In the genomic region with DNA sequence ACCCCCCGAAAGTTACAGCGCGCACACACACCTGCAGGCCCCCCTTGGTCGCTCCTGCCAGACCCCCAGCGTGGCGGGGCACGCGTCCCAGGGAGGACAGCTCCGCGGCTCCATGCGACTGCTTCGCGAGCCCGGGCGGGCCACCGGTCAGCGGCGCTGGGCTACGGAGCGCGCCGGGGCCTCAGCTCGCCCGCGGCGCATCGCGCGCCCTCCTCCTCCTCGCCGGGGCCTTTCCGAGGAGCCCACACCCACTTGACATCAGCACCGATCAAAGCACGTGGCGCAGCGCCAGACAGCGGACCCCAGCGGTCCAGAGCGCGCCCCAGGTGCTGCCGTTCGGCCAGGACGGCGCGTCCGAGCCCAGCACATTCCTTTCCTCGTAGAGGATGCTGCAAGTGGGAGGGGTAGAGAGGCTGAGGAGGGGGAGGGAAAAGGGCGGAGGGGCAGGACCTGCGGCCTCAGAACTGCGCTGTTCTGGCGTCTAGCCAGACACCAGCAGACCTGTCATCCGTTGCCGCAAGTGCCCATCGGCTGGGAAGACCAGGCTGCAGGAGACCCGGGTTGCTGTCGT, we compare ENCODE assay signal across 8 cellular contexts.
A peak's percentile ranks its signal among the peaks of the same experiment; 100 is the strongest.
DNase-seq lines count a peak whose midpoint lies in the region; ATAC-seq and TF ChIP-seq lines count a peak whose summit lies in the region.

No MANE protein-coding gene starts in this region.

- H3K4me1 Mint-ChIP-seq in GM23338 = peaks cover 38% of the 10 kb centered on the region

- peaks cover 32% of the 10 kb centered on the region for H4K20me1 ChIP-seq in GM23338 (replicated peaks; ENCODE audit: insufficient read depth)

- peaks cover 43% of the 10 kb centered on the region for H3K27me3 Mint-ChIP-seq in GM23338 (ENCODE audit: insufficient read depth, low read depth, poor library complexity)

- no peaks in the 10 kb centered on the region for H3K9me3 Mint-ChIP-seq in GM23338

- H3K79me2 ChIP-seq in GM23338 (replicated peaks; ENCODE audit: insufficient read depth) = no peaks in the 10 kb centered on the region

- H3K27ac ChIP-seq in GM23338 (ENCODE audit: low read depth) (no peak overlapping the region), mucosa of rectum (ENCODE audit: low read depth in 2 of 2, low read length in 2 of 2) (peak overlapping the region; percentile 93), aorta (ENCODE audit: low read depth in 1 of 2, low read length in 2 of 2) (no peak overlapping the region)

- H3K4me1 ChIP-seq in GM23338 (ENCODE audit: insufficient read depth) (peaks cover 37% of the 10 kb centered on the region), mucosa of rectum (ENCODE audit: control insufficient read depth in 2 of 2, insufficient read depth in 2 of 2, low read length in 2 of 2) (peaks cover 32 to 41% of the 10 kb centered on the region in 2 donors), aorta (ENCODE audit: control insufficient read depth in 1 of 2, insufficient read depth in 2 of 2, low read length in 2 of 2) (no peaks in the 10 kb centered on the region)

- no peaks in the 10 kb centered on the region; the same call in 2 of the 3 replicates for H3K36me3 Mint-ChIP-seq in GM23338 (ENCODE audit: low read depth)

- H2AFZ ChIP-seq in GM23338 = peak overlapping the region; percentile 86

- peak; percentile 39 for DNase-seq in DMS153 treated with DMSO at 0.1 percent for 48 hours (lab: John Stamatoyannopoulos, UW; ENCODE audit: unreplicated experiment)
- peak; percentile 94 for DNase-seq in GM23338 (ENCODE audit: low spot score)
- peak; percentile 37 for DNase-seq in epithelial cell of esophagus (ENCODE audit: low read depth)
- DNase-seq in aorta = peak; percentile 53 to 83
- no peak for DNase-seq in stimulated activated CD4-positive, alpha-beta T cell treated with anti-CD3 and anti-CD28 coated beads, Interleukin-1b, Interleukin-23, amount 100 ng/mL, for 48 hours

- H3F3A ChIP-seq in GM23338 (replicated peaks; ENCODE audit: low read depth) = peaks cover 8% of the 10 kb centered on the region

- H3K9ac ChIP-seq in mucosa of rectum (ENCODE audit: low read depth in 1 of 2, low read length in 2 of 2) = peak overlapping the region in 1 of 2 donors; percentile 74

- TF ChIP-seq CTCF in GM23338 (conservative IDR thresholded peaks at IDR 0.05; ENCODE audit: low read depth in 2 of 2) = no peak
- no peak for TF ChIP-seq CTCF in epithelial cell of esophagus (IDR thresholded peaks at IDR 0.05; ENCODE audit: insufficient read depth, low read depth, low read length, missing control alignments)

- H3K27ac Mint-ChIP-seq in GM23338 = no peak overlapping the region

- H3K9me3 ChIP-seq in mucosa of rectum (ENCODE audit: control insufficient read depth in 2 of 2, low read length in 2 of 2) = no peaks in the 10 kb centered on the region
- H3K9me3 ChIP-seq in aorta (ENCODE audit: control insufficient read depth, low read length) = no peaks in the 10 kb centered on the region

- peak overlapping the region; percentile 96 for H3K4me2 ChIP-seq in GM23338

- H3K4me3 ChIP-seq in GM23338 (peak overlapping the region; percentile 83), epithelial cell of esophagus (ENCODE audit: low read length) (peak overlapping the region; percentile 53), mucosa of rectum (ENCODE audit: low read length in 2 of 2) (peak overlapping the region; percentile 51 to 67), aorta (ENCODE audit: low read length in 2 of 2) (peak overlapping the region; percentile 27 to 36)

- H3K4me3 Mint-ChIP-seq in GM23338 = peak overlapping the region; percentile 83

- ATAC-seq in GM23338 (peak; percentile 79), SK-N-SH treated with all-trans-retinoic acid at 6 μM for 48 hours (peak; percentile 90), aorta (ENCODE audit: low FRiP score) (peak; percentile 81), HG03342 (IDR thresholded peaks at IDR 0.05; ENCODE audit: unreplicated experiment) (no peak)

- 0 to 1% methylated on average over 39 to 56 of the region's 56 CpGs for WGBS in aorta, 2 donors

- H3K36me3 ChIP-seq in GM23338 (ENCODE audit: insufficient read depth) (no peaks in the 10 kb centered on the region), mucosa of rectum (ENCODE audit: control insufficient read depth in 2 of 2, insufficient read depth in 2 of 2, low read length in 2 of 2) (no peaks in the 10 kb centered on the region), aorta (ENCODE audit: control insufficient read depth in 1 of 2, insufficient read depth in 2 of 2, low read length in 1 of 2) (no peaks in the 10 kb centered on the region)

- intact Hi-C loops in aorta (cut with DNase I) = no loop called here

- no peaks in the 10 kb centered on the region for H3K9me2 ChIP-seq in GM23338 (ENCODE audit: insufficient read depth)

- H3K27me3 ChIP-seq in GM23338 (ENCODE audit: insufficient read depth) = peaks cover 56% of the 10 kb centered on the region
- H3K27me3 ChIP-seq in mucosa of rectum (ENCODE audit: control insufficient read depth in 2 of 2, insufficient read depth in 2 of 2, low read length in 2 of 2) = peaks cover 0 to 7% of the 10 kb centered on the region in 2 donors
- no peaks in the 10 kb centered on the region for H3K27me3 ChIP-seq in aorta (ENCODE audit: control insufficient read depth in 1 of 2, insufficient read depth in 2 of 2, low read length in 1 of 2)

TF ChIP-seq in GM23338, 12 proteins besides CTCF, POLR2A, EP300 and RAD21 (continues in another document):
- no peak for TF ChIP-seq STAT1 (IDR thresholded peaks at IDR 0.05; ENCODE audit: unreplicated experiment)
- TF ChIP-seq POLR2AphosphoS5 (IDR thresholded peaks at IDR 0.05; ENCODE audit: low read depth) = no peak

TF ChIP-seq in SK-N-SH treated with all-trans-retinoic acid at 6 μM for 48 hours, 23 proteins besides CTCF, POLR2A, EP300 and RAD21:
- TF ChIP-seq ZFP30 (CRISPR knock-in tag; IDR thresholded peaks at IDR 0.05) (no peak), PPARA (CRISPR knock-in tag; IDR thresholded peaks at IDR 0.05; ENCODE audit: borderline replicate concordance) (no peak), ZC3H10 (CRISPR knock-in tag; IDR thresholded peaks at IDR 0.05) (no peak), TCF4 (CRISPR knock-in tag; IDR thresholded peaks at IDR 0.05; ENCODE audit: borderline replicate concordance) (no peak), ZNF70 (CRISPR knock-in tag; IDR thresholded peaks at IDR 0.05) (no peak), ZFP3 (CRISPR knock-in tag; IDR thresholded peaks at IDR 0.05) (no peak), TOX (CRISPR knock-in tag; IDR thresholded peaks at IDR 0.05; ENCODE audit: borderline replicate concordance) (no peak), TSHZ2 (CRISPR knock-in tag; IDR thresholded peaks at IDR 0.05) (no peak), OSR1 (CRISPR knock-in tag; IDR thresholded peaks at IDR 0.05) (no peak), ISL1 (CRISPR knock-in tag; IDR thresholded peaks at IDR 0.05) (no peak), ZNF565 (CRISPR knock-in tag; conservative IDR thresholded peaks at IDR 0.05; ENCODE audit: low read depth) (no peak)
- TF ChIP-seq, protein P1, sequence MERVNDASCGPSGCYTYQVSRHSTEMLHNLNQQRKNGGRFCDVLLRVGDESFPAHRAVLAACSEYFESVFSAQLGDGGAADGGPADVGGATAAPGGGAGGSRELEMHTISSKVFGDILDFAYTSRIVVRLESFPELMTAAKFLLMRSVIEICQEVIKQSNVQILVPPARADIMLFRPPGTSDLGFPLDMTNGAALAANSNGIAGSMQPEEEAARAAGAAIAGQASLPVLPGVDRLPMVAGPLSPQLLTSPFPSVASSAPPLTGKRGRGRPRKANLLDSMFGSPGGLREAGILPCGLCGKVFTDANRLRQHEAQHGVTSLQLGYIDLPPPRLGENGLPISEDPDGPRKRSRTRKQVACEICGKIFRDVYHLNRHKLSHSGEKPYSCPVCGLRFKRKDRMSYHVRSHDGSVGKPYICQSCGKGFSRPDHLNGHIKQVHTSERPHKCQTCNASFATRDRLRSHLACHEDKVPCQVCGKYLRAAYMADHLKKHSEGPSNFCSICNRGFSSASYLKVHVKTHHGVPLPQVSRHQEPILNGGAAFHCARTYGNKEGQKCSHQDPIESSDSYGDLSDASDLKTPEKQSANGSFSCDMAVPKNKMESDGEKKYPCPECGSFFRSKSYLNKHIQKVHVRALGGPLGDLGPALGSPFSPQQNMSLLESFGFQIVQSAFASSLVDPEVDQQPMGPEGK (CRISPR knock-in tag; IDR thresholded peaks at IDR 0.05; ENCODE audit: borderline replicate concordance) = no peak
- TF ChIP-seq, protein P2, sequence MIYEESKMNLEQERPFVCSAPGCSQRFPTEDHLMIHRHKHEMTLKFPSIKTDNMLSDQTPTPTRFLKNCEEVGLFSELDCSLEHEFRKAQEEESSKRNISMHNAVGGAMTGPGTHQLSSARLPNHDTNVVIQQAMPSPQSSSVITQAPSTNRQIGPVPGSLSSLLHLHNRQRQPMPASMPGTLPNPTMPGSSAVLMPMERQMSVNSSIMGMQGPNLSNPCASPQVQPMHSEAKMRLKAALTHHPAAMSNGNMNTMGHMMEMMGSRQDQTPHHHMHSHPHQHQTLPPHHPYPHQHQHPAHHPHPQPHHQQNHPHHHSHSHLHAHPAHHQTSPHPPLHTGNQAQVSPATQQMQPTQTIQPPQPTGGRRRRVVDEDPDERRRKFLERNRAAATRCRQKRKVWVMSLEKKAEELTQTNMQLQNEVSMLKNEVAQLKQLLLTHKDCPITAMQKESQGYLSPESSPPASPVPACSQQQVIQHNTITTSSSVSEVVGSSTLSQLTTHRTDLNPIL (CRISPR knock-in tag; IDR thresholded peaks at IDR 0.05; ENCODE audit: low read depth) = no peak

Comparison
In these comparisons a context has a peak if more than half of its experiments do, and no peak if none do; other contexts are left out.
1. H3K27ac ChIP-seq: peak in mucosa of rectum (2 of 2); none in GM23338 (single experiment) and aorta (0 of 2).
2. H3K4me3 ChIP-seq: peak in every context shown above with its lines; median percentile 83 in GM23338; 59 in mucosa of rectum; 53 in epithelial cell of esophagus; 32 in aorta.